19 cellular contexts compared by ENCODE assay signal in genomic region chr18:28158083-28158581, GRCh38. TPM values are rescaled to one million over a fixed set of nuclear protein-coding genes. Genes with fewer than 3 reads are reported as not detected.
A peak's percentile ranks its signal among the peaks of the same experiment; 100 is the strongest.
DNase-seq lines count a peak whose midpoint lies in the region; ATAC-seq and TF ChIP-seq lines count a peak whose summit lies in the region.
"Had no signal": no experiment of that assay in that cellular context is flagged by ENCODE, and none has a peak within 500 bp of the region (broad histone marks: within the 10 kb centered on the region; RNA-seq: fewer than 3 reads in every experiment).

No MANE protein-coding gene starts in this region.

- peak overlapping the region in 1 of 2 donors; percentile 61 for H3K27ac ChIP-seq in right atrium auricular region
- no peak overlapping the region for H3K27ac ChIP-seq in fibroblast of lung (ENCODE audit: insufficient read depth, low read length)
- H3K27ac ChIP-seq: colonic mucosa, lower lobe of right lung, testis had no signal

- H3K27me3 ChIP-seq in right atrium auricular region (no peaks in the 10 kb centered on the region), fibroblast of lung (ENCODE audit: control insufficient read depth, insufficient read depth, low read length) (no peaks in the 10 kb centered on the region)
- H3K27me3 ChIP-seq: colonic mucosa, testis had no signal

- peak overlapping the region; percentile 25 for H3K4me2 ChIP-seq in fibroblast of lung (ENCODE audit: extremely low read depth, insufficient read depth, low read length)

- H3K79me2 ChIP-seq in fibroblast of lung (ENCODE audit: control insufficient read depth, insufficient read depth, low read length) = no peaks in the 10 kb centered on the region

- H3K36me3 ChIP-seq in right atrium auricular region = no peaks in the 10 kb centered on the region
- no peaks in the 10 kb centered on the region for H3K36me3 ChIP-seq in fibroblast of lung (ENCODE audit: control insufficient read depth, insufficient read depth, low read length)
- H3K36me3 ChIP-seq: colonic mucosa, lower lobe of right lung had no signal

- no peak overlapping the region for H3K4me3 ChIP-seq in right atrium auricular region
- H3K4me3 ChIP-seq in fibroblast of lung (replicated peaks in 1 of 4; ENCODE audit: control extremely low read depth in 1 of 4, insufficient read depth in 1 of 4, low read depth in 3 of 4, low read length in 4 of 4) = peak overlapping the region in 3 of 4 experiments; percentile 10 to 35 (median 27)
- H3K4me3 ChIP-seq: colonic mucosa, lower lobe of right lung, testis had no signal

- intact Hi-C loops in Right ventricle myocardium superior (cut with DNase I) = no loop called here

- TF ChIP-seq CTCF in right atrium auricular region (IDR thresholded peaks at IDR 0.05) (peak in 1 of 2 donors; percentile 28), fibroblast of lung (conservative IDR thresholded peaks at IDR 0.05 in 1 of 2, IDR thresholded peaks at IDR 0.05 in 1 of 2; ENCODE audit: low read depth in 1 of 2, low read length in 2 of 2) (peak; percentile 25 to 29)

- H3K9ac ChIP-seq in fibroblast of lung (ENCODE audit: insufficient read depth, low read length) = no peak overlapping the region

- H2AFZ ChIP-seq in fibroblast of lung (ENCODE audit: low read length) = peak overlapping the region; percentile 24

- H3K4me1 ChIP-seq in right atrium auricular region = peaks cover 0 to 71% of the 10 kb centered on the region in 2 donors
- no peaks in the 10 kb centered on the region for H3K4me1 ChIP-seq in fibroblast of lung (ENCODE audit: control insufficient read depth, extremely low read depth, insufficient read depth, low read length)
- H3K4me1 ChIP-seq: colonic mucosa, lower lobe of right lung had no signal

- ATAC-seq in Right ventricle myocardium superior (ENCODE audit: poor library complexity) = peak; percentile 33
- peak; percentile 82 for ATAC-seq in left lobe of liver
- ATAC-seq: lower lobe of right lung, sciatic nerve had no signal

- H4K20me1 ChIP-seq in fibroblast of lung (ENCODE audit: control insufficient read depth, extremely low read depth, insufficient read depth, low read length) = no peaks in the 10 kb centered on the region

- no peaks in the 10 kb centered on the region for H3K9me3 ChIP-seq in right atrium auricular region
- H3K9me3 ChIP-seq in fibroblast of lung (ENCODE audit: control insufficient read depth, insufficient read depth, low read depth, low read length) = no peaks in the 10 kb centered on the region
- H3K9me3 ChIP-seq: colonic mucosa, lower lobe of right lung, testis had no signal

- DNase-seq in Right ventricle myocardium superior = no peak
- no peak for DNase-seq in right atrium auricular region (ENCODE audit: low spot score)
- peak in 1 of 2 donors; percentile 70 for DNase-seq in fibroblast of lung (ENCODE audit: low read depth in 2 of 2)
- no peak for DNase-seq in left lobe of liver (ENCODE audit: low spot score)
- DNase-seq in HUDEP-2 (lab: John Stamatoyannopoulos, UW; ENCODE audit: unreplicated experiment in 76 of 76) = no peak
- no peak for DNase-seq in stimulated activated naive CD4-positive, alpha-beta T cell (lab: John Stamatoyannopoulos, UW)
- no peak for DNase-seq in NAMALWA (ENCODE audit: low spot score)
- no peak for DNase-seq in DMS79 (lab: John Stamatoyannopoulos, UW)
- DNase-seq: activated CD4-positive, alpha-beta T cell treated with anti-CD3 and anti-CD28 coated beads, Interleukin-2, amount 50 U/mL, for 4 hours; activated T-cell treated with anti-CD3 and anti-CD28 coated beads, Interleukin-2, amount 50 U/mL, for 48 hours; CD4-positive, alpha-beta memory T cell; colonic mucosa; EL; erythroblast; lower lobe of right lung; NCI-H1930; stimulated activated CD4-positive, alpha-beta T cell treated with anti-CD3 and anti-CD28 coated beads, Interleukin-2, amount 100 ng/mL, for 24 hours; testis had no signal

RNA-seq across cellular contexts. Expression of gene CDH2, which starts 18.8 kb away (rescaled TPM):
- total RNA-seq in Right ventricle myocardium superior = 308 TPM
- 100 to 1,000 TPM; 205 to 269 TPM for total RNA-seq in right atrium auricular region
- total RNA-seq in fibroblast of lung = 2.0 and 8.7 TPM in 2 replicates
- polyA plus RNA-seq in fibroblast of lung = 15.3 and 18.9 TPM in 2 replicates
- 7.3 and 9.9 TPM in 2 replicates for polyA plus RNA-seq in fibroblast of lung (2012)
- polyA minus RNA-seq in fibroblast of lung (ENCODE audit: low replicate concordance) = 9.0 and 18.1 TPM in 2 replicates
- total RNA-seq in left lobe of liver = 34.2 TPM
- total RNA-seq: CD4-positive, alpha-beta memory T cell had no signal
- polyA plus RNA-seq: CD4-positive, alpha-beta memory T cell had no signal

Comparison
In these comparisons a context has a peak if more than half of its experiments do, and no peak if none do; other contexts are left out.
1. H3K4me3 ChIP-seq: peak in fibroblast of lung (3 of 4); none in right atrium auricular region (0 of 2).